ENCODE assay signal across 27 cellular contexts in genomic region chr2:177335917-177336450, GRCh38. TPM values are rescaled to one million over a fixed set of nuclear protein-coding genes. Genes with fewer than 3 reads are reported as not detected.
DNase-seq lines count a peak whose midpoint lies in the region; ATAC-seq and TF ChIP-seq lines count a peak whose summit lies in the region.
"Had no signal": no experiment of that assay in that cellular context is flagged by ENCODE, and none has a peak within 500 bp of the region (broad histone marks: within the 10 kb centered on the region; RNA-seq: fewer than 3 reads in every experiment).

No MANE protein-coding gene starts in this region.

- no peak for TF ChIP-seq CTCF in A673 (conservative IDR thresholded peaks at IDR 0.05; ENCODE audit: low read depth, low read length)
- no peak for TF ChIP-seq CTCF in IMR-90 (conservative IDR thresholded peaks at IDR 0.05; ENCODE audit: low read depth, low read length)

- H4K20me1 ChIP-seq in IMR-90 (ENCODE audit: insufficient read depth, low read length): no peaks in the 10 kb centered on the region
- H4K20me1 ChIP-seq: BLaER1 had no signal

- H2AK5ac ChIP-seq in IMR-90 (ENCODE audit: low read depth, low read length) (no peak overlapping the region), mesendoderm (ENCODE audit: low read length) (peak overlapping the region; percentile 37)

- in situ Hi-C loops in IMR-90 (cut with MboI; ENCODE audit: low sequenced_read_pairs): loop anchor here (10.0 kb wide), 2 partner anchors 269 to 389 kb away; no protein-coding TSS in a partner anchor

- BruUV-seq in A673 (replicated peaks; lab: Mats Ljungman, UMichigan) (no TSS peak), IMR-90 (replicated peaks; lab: Mats Ljungman, UMichigan) (no TSS peak)

- H2BK120ac ChIP-seq in IMR-90 (ENCODE audit: low read depth, low read length): 0 out of 2 replicates have a peak overlapping the region, but pooled peaks have one; percentile 4
- H2BK120ac ChIP-seq in mesendoderm (ENCODE audit: low read depth, low read length): no peak overlapping the region

- CTCF ChIA-PET in A673 (lab: Charles Lee): interaction anchor here (1.1 to 2.2 kb wide), 3 partner anchors 171 to 389 kb away, joined by 3 to 11 read pairs (median 7); no protein-coding TSS in a partner anchor
- CTCF ChIA-PET in IMR-90 (lab: Yijun Ruan, JAX): interaction anchor here (1.1 to 2.8 kb wide), 6 partner anchors 73 to 423 kb away, joined by 3 to 13 read pairs (median 8); no protein-coding TSS in a partner anchor

- H3K9ac ChIP-seq in IMR-90 (ENCODE audit: low read depth, low read length) (no peak overlapping the region), mesendoderm (ENCODE audit: low read length) (no peak overlapping the region)
- H3K9ac ChIP-seq: BLaER1, parathyroid adenoma had no signal

- H2AFZ ChIP-seq in IMR-90 (replicated peaks; ENCODE audit: low read length, poor library complexity): no peak overlapping the region
- H2AFZ ChIP-seq: parathyroid adenoma had no signal

- H2AK9ac ChIP-seq in IMR-90 (replicated peaks; ENCODE audit: low read depth, low read length, poor library complexity): no peak overlapping the region

- H3K4me2 ChIP-seq in IMR-90 (ENCODE audit: low read depth, low read length) (peak overlapping the region; percentile 56), mesendoderm (ENCODE audit: low read length) (no peak overlapping the region)
- H3K4me2 ChIP-seq: BLaER1 had no signal

- H3K36me3 ChIP-seq in A673 (ENCODE audit: insufficient read depth, low read length, poor library complexity, severe bottlenecking): no peaks in the 10 kb centered on the region
- no peaks in the 10 kb centered on the region for H3K36me3 ChIP-seq in IMR-90 (ENCODE audit: control insufficient read depth, insufficient read depth, low read length)
- H3K36me3 ChIP-seq in mesendoderm (ENCODE audit: control insufficient read depth, insufficient read depth, low read length): no peaks in the 10 kb centered on the region
- H3K36me3 ChIP-seq: BLaER1, right atrium auricular region, tibial artery had no signal

- H3K79me2 ChIP-seq in mesendoderm (ENCODE audit: control insufficient read depth, insufficient read depth, low read length): no peaks in the 10 kb centered on the region
- H3K79me2 ChIP-seq: parathyroid adenoma had no signal

- TF ChIP-seq POLR2A in IMR-90 (IDR thresholded peaks at IDR 0.05; ENCODE audit: low read depth, low read length) (no peak), GM18505 (IDR thresholded peaks at IDR 0.05; ENCODE audit: borderline replicate concordance, extremely low read depth, insufficient read depth, insufficient read length) (no peak)

- peak overlapping the region; percentile 8 for H3K4ac ChIP-seq in IMR-90 (ENCODE audit: low read depth, low read length)
- no peak overlapping the region for H3K4ac ChIP-seq in mesendoderm (ENCODE audit: low read depth, low read length)

- ATAC-seq in IMR-90 (ENCODE audit: low read depth) (peak; percentile 25), GM18505 (IDR thresholded peaks at IDR 0.05; ENCODE audit: unreplicated experiment) (no peak), GM21717 (IDR thresholded peaks at IDR 0.05; ENCODE audit: unreplicated experiment) (no peak)
- ATAC-seq: activated naive CD4-positive, alpha-beta T cell treated with anti-CD3 and anti-CD28 coated beads, Interleukin-2, amount 50 U/mL, for 72 hours; activated T-helper 17 cell treated with anti-CD3 and anti-CD28 coated beads, Interleukin-2, amount 50 U/mL, for 72 hours; HCT116; mucosa of descending colon had no signal

- H3K56ac ChIP-seq in IMR-90 (ENCODE audit: extremely low read depth, insufficient read depth, low read length) (no peak overlapping the region), mesendoderm (ENCODE audit: low read length) (no peak overlapping the region)

- peak overlapping the region; percentile 32; the same call in 1 of the 2 replicates for H2BK20ac ChIP-seq in IMR-90 (ENCODE audit: low read depth, low read length)

- H3K18ac ChIP-seq in IMR-90 (ENCODE audit: low read depth, low read length) (no peak overlapping the region), mesendoderm (ENCODE audit: low read length) (no peak overlapping the region)

- POLR2A ChIA-PET in A673 (lab: Charles Lee; ENCODE audit: low non-redundant PET): no interaction called here
- POLR2A ChIA-PET in IMR-90 (lab: Charles Lee; ENCODE audit: unreplicated experiment): interaction anchor here (1.3 kb wide), 1 partner anchor 71 kb away, joined by 3 read pairs; no protein-coding TSS in a partner anchor

- H3K23ac ChIP-seq in IMR-90 (ENCODE audit: low read depth, low read length) (peak overlapping the region; percentile 29; the same call in 1 of the 2 replicates), mesendoderm (ENCODE audit: low read length) (no peak overlapping the region)

- no peaks in the 10 kb centered on the region; the same call in 1 of the 2 replicates for H3K9me1 ChIP-seq in IMR-90 (ENCODE audit: insufficient read depth, low read length)

- H3K4me3 ChIP-seq in A673 (ENCODE audit: low read depth, low read length, poor library complexity, severe bottlenecking) (no peak overlapping the region), IMR-90 (ENCODE audit: insufficient read depth, low read depth, low read length) (no peak overlapping the region), mesendoderm (ENCODE audit: low read length) (no peak overlapping the region)
- H3K4me3 ChIP-seq: BLaER1, dorsolateral prefrontal cortex, mucosa of descending colon, right atrium auricular region, spleen, tibial artery had no signal

- no peak for TF ChIP-seq RAD21 in IMR-90 (IDR thresholded peaks at IDR 0.05; ENCODE audit: low read length)

- H4K5ac ChIP-seq in IMR-90 (ENCODE audit: low read depth, low read length) (no peak overlapping the region), mesendoderm (ENCODE audit: low read length) (no peak overlapping the region)

- H2BK5ac ChIP-seq in IMR-90 (ENCODE audit: low read depth, low read length, poor library complexity, severe bottlenecking): peak overlapping the region; percentile 14
- no peak overlapping the region for H2BK5ac ChIP-seq in mesendoderm (ENCODE audit: low read length)

- H3K4me1 ChIP-seq in A673 (ENCODE audit: insufficient read depth, low read length, poor library complexity, severe bottlenecking) (peaks cover 12% of the 10 kb centered on the region), IMR-90 (ENCODE audit: control insufficient read depth, insufficient read depth, low read length) (peaks cover 21% of the 10 kb centered on the region), mesendoderm (ENCODE audit: control insufficient read depth, low read depth, low read length) (no peaks in the 10 kb centered on the region)
- H3K4me1 ChIP-seq: BLaER1, parathyroid adenoma, right atrium auricular region had no signal

- H2BK15ac ChIP-seq in IMR-90 (ENCODE audit: low read depth, low read length) (peak overlapping the region; percentile 37; the same call in 1 of the 3 replicates), mesendoderm (replicated peaks; ENCODE audit: low read depth) (no peak overlapping the region)

- no peak overlapping the region for H3K14ac ChIP-seq in IMR-90 (replicated peaks; ENCODE audit: low read depth, low read length)

- DNase-seq in A673 (ENCODE audit: low spot score) (peak; percentile 19), IMR-90 (peak; percentile 44), cerebellar cortex (ENCODE audit: low spot score) (peak; percentile 22), mesendoderm (peak; percentile 19), NCI-H345 (lab: John Stamatoyannopoulos, UW) (no peak), EL (no peak)
- DNase-seq: ACHN; activated CD4-positive, alpha-beta memory T cell treated with anti-CD3 and anti-CD28 coated beads, Interleukin-2, amount 10 ng/mL, durations not matched to agents 7 days and 5 days; activated CD4-positive, CD25-positive, alpha-beta regulatory T cell treated with anti-CD3 and anti-CD28 coated beads, Interleukin-2, amount 50 U/mL, for 72 hours; activated CD8-positive, alpha-beta memory T cell treated with anti-CD3 and anti-CD28 coated beads, Interleukin-2, amount 50 U/mL, for 48 hours; aorta; central memory CD4-positive, alpha-beta T cell; dorsolateral prefrontal cortex; Kasumi-1; mucosa of descending colon; NCI-H1694 treated with DMSO at 0.1 percent for 48 hours; NCI-H69; spleen; tibial artery had no signal

- H4K8ac ChIP-seq in IMR-90 (ENCODE audit: low read depth in 2 of 2, low read length in 2 of 2) (no peak overlapping the region), mesendoderm (ENCODE audit: low read depth, low read length) (no peak overlapping the region)

- dilution Hi-C loops in IMR-90 (cut with HindIII; ENCODE audit: low sequenced_read_pairs, unreplicated experiment): no loop called here

- H4K91ac ChIP-seq in IMR-90 (ENCODE audit: insufficient read depth, low read depth, low read length): 0 out of 2 replicates have a peak overlapping the region, but pooled peaks have one; percentile 0

- intact Hi-C loops in A673 (cut with micrococcal nuclease; ENCODE audit: unreplicated experiment) (loop anchor here (1.0 to 5.0 kb wide), 5 partner anchors 80 to 427 kb away; no protein-coding TSS in a partner anchor), IMR-90 (cut with micrococcal nuclease) (loop anchor here (1.0 to 5.0 kb wide), 5 partner anchors 80 to 423 kb away; a partner anchor contains a TSS)

- H3K9me3 ChIP-seq in A673 (ENCODE audit: low read depth, low read length, poor library complexity, severe bottlenecking): no peaks in the 10 kb centered on the region
- no peaks in the 10 kb centered on the region for H3K9me3 ChIP-seq in IMR-90 (ENCODE audit: control insufficient read depth, insufficient read depth, low read length)
- H3K9me3 ChIP-seq: BLaER1, mucosa of descending colon, right atrium auricular region, spleen, tibial artery had no signal

- H3K79me1 ChIP-seq in IMR-90 (ENCODE audit: low read depth in 1 of 2, low read length in 2 of 2) (peaks cover 4 to 8% of the 10 kb centered on the region in 2 experiments; a peak in 2 of 4 replicates), mesendoderm (ENCODE audit: low read length) (no peaks in the 10 kb centered on the region)

- no CpG with 5 or more reads among the region's 1 CpG for WGBS in IMR-90 (ENCODE audit: extremely low coverage in 2 of 2, insufficient read length in 1 of 2), 2 experiments
- WGBS in mesendoderm (ENCODE audit: extremely low coverage, insufficient coverage, low lambda C conversion rate): no CpG with 5 or more reads among the region's 1 CpG

- no peak overlapping the region for H3K27ac ChIP-seq in A673 (ENCODE audit: low read depth, low read length, poor library complexity, severe bottlenecking)
- H3K27ac ChIP-seq in IMR-90 (ENCODE audit: insufficient read depth, low read length): no peak overlapping the region
- no peak overlapping the region for H3K27ac ChIP-seq in mesendoderm (ENCODE audit: low read depth, low read length)
- H3K27ac ChIP-seq: BLaER1, parathyroid adenoma, right atrium auricular region, spleen, tibial artery had no signal

- H3K27me3 ChIP-seq in A673 (replicated peaks; ENCODE audit: insufficient read depth, low read depth, low read length, poor library complexity) (no peaks in the 10 kb centered on the region), IMR-90 (ENCODE audit: control insufficient read depth, insufficient read depth, low read length) (no peaks in the 10 kb centered on the region), mesendoderm (ENCODE audit: insufficient read depth, low read length, poor library complexity) (no peaks in the 10 kb centered on the region)
- H3K27me3 ChIP-seq: BLaER1, dorsolateral prefrontal cortex, right atrium auricular region, spleen, tibial artery had no signal

RNA-seq across cellular contexts. Expression of gene AGPS, which starts 56.6 kb away (rescaled TPM):
- total RNA-seq in A673 (2021) (46.7 and 51.1 TPM in 2 replicates), IMR-90 (2012; rRNA removed) (18.6 and 34.4 TPM in 2 replicates)
- polyA plus RNA-seq in IMR-90 (2012; rRNA removed): 5.5 and 6.6 TPM in 2 replicates
- polyA plus RNA-seq in IMR-90 (2012; cell fraction: cytosol; rRNA removed): 2.5 and 7.5 TPM in 2 replicates
- 2.3 and 3.0 TPM in 2 replicates for polyA plus RNA-seq in IMR-90 (2012; cell fraction: nucleus; rRNA removed; ENCODE audit: low replicate concordance)
- polyA plus RNA-seq in mesendoderm (2013, experiment 1 of 2): 41.4 TPM
- polyA plus RNA-seq in mesendoderm (2013, experiment 2 of 2): 40.2 TPM

Comparison
In these comparisons a context has a peak if more than half of its experiments do, and no peak if none do; other contexts are left out.
1. DNase-seq: peak in A673 (single experiment), IMR-90 (single experiment), cerebellar cortex (single experiment) and mesendoderm (single experiment); none in NCI-H345 (single experiment) and EL (single experiment).